Comparison of ENCODE assay signal across 20 cellular contexts in genomic region chrX:148043456-148043855, GRCh38.
DNase-seq lines count a peak whose midpoint lies in the region; TF ChIP-seq lines count a peak whose summit lies in the region.
"Had no signal": no experiment of that assay in that cellular context is flagged by ENCODE, and none has a peak within 500 bp of the region (broad histone marks: within the 10 kb centered on the region; RNA-seq: fewer than 3 reads in every experiment).

No MANE protein-coding gene starts in this region.

- H3K9me3 ChIP-seq in uterus: no peaks in the 10 kb centered on the region
- H3K9me3 ChIP-seq: colonic mucosa, Peyer's patch had no signal

- H3K36me3 Mint-ChIP-seq in HFFc6 (ENCODE audit: low read depth): no peaks in the 10 kb centered on the region
- H3K36me3 Mint-ChIP-seq: activated naive CD8-positive, alpha-beta T cell treated with anti-CD3 and anti-CD28 coated beads, Interleukin-2, amount 10 ng/mL, durations not matched to agents 7 days and 5 days had no signal

- no peaks in the 10 kb centered on the region for H3K9me3 Mint-ChIP-seq in HFFc6
- H3K9me3 Mint-ChIP-seq: activated B cell treated with CpG ODN at 0.5 μM for 24 hours; activated naive CD8-positive, alpha-beta T cell treated with anti-CD3 and anti-CD28 coated beads, Interleukin-2, amount 10 ng/mL, durations not matched to agents 7 days and 5 days had no signal

- H3K4me3 Mint-ChIP-seq in HFFc6: no peak overlapping the region
- H3K4me3 Mint-ChIP-seq: activated B cell treated with CpG ODN at 0.5 μM for 24 hours; activated naive CD8-positive, alpha-beta T cell treated with anti-CD3 and anti-CD28 coated beads, Interleukin-2, amount 10 ng/mL, durations not matched to agents 7 days and 5 days had no signal

- TF ChIP-seq POLR2A in uterus (IDR thresholded peaks at IDR 0.05): no peak

- H3K27ac ChIP-seq in uterus: no peak overlapping the region
- H3K27ac ChIP-seq: C4-2B, colonic mucosa, Peyer's patch had no signal

- no peaks in the 10 kb centered on the region for H3K36me3 ChIP-seq in uterus
- H3K36me3 ChIP-seq: colonic mucosa, Peyer's patch had no signal

- no peak overlapping the region for H3K4me3 ChIP-seq in uterus
- H3K4me3 ChIP-seq: colonic mucosa, Peyer's patch had no signal

- H3K27me3 ChIP-seq in uterus: peaks cover 0 to 5% of the 10 kb centered on the region in 2 donors
- H3K27me3 ChIP-seq: colonic mucosa, Peyer's patch had no signal

- DNase-seq in EH (ENCODE audit: low read depth) (peak; percentile 0), HFFc6 (peak; percentile 17), amniotic epithelial cell (ENCODE audit: low read depth) (peak; percentile 8), islet precursor cell (peak; percentile 64), ecto neural progenitor cell (ENCODE audit: low spot score) (no peak), HPDE6-E6E7 (ENCODE audit: extremely low spot score) (no peak), iPS-NIHi7 (ENCODE audit: extremely low spot score) (no peak), uterus (no peak)
- DNase-seq: activated B cell treated with CpG ODN at 0.5 μM for 24 hours; activated CD8-positive, alpha-beta memory T cell treated with anti-CD3 and anti-CD28 coated beads, Interleukin-2, amount 50 U/mL, for 48 hours; activated naive CD8-positive, alpha-beta T cell treated with anti-CD3 and anti-CD28 coated beads, Interleukin-2, amount 10 ng/mL, durations not matched to agents 7 days and 5 days; colonic mucosa; DMS79; hippocampal formation; NCI-H1694 treated with DMSO at 0.1 percent for 48 hours; NCI-H524 treated with DMSO at 0.1 percent for 48 hours; Peyer's patch; posterior cingulate gyrus; SW 1271 had no signal

- peaks cover 5% of the 10 kb centered on the region; the same call in 1 of the 2 replicates for H3K4me1 Mint-ChIP-seq in HFFc6 (ENCODE audit: low read depth)
- H3K4me1 Mint-ChIP-seq: activated B cell treated with CpG ODN at 0.5 μM for 24 hours; activated naive CD8-positive, alpha-beta T cell treated with anti-CD3 and anti-CD28 coated beads, Interleukin-2, amount 10 ng/mL, durations not matched to agents 7 days and 5 days had no signal

- no peak overlapping the region for H3K27ac Mint-ChIP-seq in HFFc6
- H3K27ac Mint-ChIP-seq: activated B cell treated with CpG ODN at 0.5 μM for 24 hours; activated naive CD8-positive, alpha-beta T cell treated with anti-CD3 and anti-CD28 coated beads, Interleukin-2, amount 10 ng/mL, durations not matched to agents 7 days and 5 days had no signal

- H3K4me1 ChIP-seq in uterus: no peaks in the 10 kb centered on the region
- H3K4me1 ChIP-seq: colonic mucosa, Peyer's patch had no signal

- peaks cover 1% of the 10 kb centered on the region; the same call in 1 of the 2 replicates for H3K27me3 Mint-ChIP-seq in HFFc6 (ENCODE audit: insufficient read depth)
- H3K27me3 Mint-ChIP-seq: activated B cell treated with CpG ODN at 0.5 μM for 24 hours; activated naive CD8-positive, alpha-beta T cell treated with anti-CD3 and anti-CD28 coated beads, Interleukin-2, amount 10 ng/mL, durations not matched to agents 7 days and 5 days had no signal

- TF ChIP-seq CTCF in HFFc6 (IDR thresholded peaks at IDR 0.05) (no peak), uterus (IDR thresholded peaks at IDR 0.05) (no peak)

- intact Hi-C loops in uterus (cut with DNase I; ENCODE audit: low total_unique reads): no loop called here

Comparison
In these comparisons a context has a peak if more than half of its experiments do, and no peak if none do; other contexts are left out.
1. DNase-seq: peak in EH (single experiment), HFFc6 (single experiment), amniotic epithelial cell (single experiment) and islet precursor cell (single experiment); none in ecto neural progenitor cell (single experiment), HPDE6-E6E7 (single experiment), iPS-NIHi7 (single experiment) and uterus (0 of 2).